In the genomic region with DNA sequence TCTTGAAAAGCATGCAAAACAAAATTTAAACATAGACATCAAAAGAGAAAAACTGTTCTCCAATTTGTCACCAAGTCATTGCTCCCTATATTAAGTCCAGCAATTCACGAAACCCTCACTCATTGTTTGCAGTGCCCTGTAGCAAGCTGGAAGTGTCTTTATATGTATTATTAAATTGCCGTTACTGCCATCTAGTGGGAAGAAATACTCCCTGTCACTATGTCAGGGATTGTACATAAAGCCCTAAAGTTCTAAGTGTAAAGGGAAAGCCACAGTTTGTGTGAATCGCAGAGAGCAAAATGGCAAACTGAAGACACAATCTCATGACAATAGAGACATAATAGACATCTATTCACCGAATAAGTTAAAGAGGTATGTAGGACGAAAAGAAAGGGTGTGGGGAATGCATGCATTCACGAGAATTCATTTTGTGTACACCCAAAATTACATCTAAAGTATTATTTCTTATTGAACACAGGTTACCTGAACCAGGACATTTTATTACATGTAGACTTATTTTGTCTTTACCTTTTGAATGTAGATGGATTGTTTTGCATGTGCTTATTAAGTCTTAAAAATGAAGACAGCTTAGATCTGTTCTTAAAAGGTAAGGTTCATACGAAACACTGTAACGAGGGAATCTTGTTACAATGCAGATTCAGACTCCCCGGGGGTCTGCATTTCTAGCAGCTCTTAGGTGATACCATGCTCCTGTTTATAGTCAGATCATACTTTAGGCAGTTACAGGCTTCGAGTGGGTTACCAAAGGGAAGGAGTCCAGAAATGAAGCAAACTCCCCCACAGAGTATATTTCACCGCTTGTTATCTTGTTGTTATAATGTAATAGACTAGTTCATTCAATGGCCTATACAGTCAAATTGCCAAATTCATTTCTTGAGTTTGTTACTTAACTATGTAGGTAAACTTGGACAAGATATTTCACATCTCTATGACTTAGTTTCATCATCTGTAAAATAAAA, we compare ENCODE assay signal across 1 cellular context.
TF ChIP-seq lines count a peak whose summit lies in the region.

No MANE protein-coding gene starts in this region.

TF ChIP-seq in HepG2, 621 proteins besides CTCF, POLR2A, EP300 and RAD21 (continued from another document):
- TF ChIP-seq, protein P1, sequence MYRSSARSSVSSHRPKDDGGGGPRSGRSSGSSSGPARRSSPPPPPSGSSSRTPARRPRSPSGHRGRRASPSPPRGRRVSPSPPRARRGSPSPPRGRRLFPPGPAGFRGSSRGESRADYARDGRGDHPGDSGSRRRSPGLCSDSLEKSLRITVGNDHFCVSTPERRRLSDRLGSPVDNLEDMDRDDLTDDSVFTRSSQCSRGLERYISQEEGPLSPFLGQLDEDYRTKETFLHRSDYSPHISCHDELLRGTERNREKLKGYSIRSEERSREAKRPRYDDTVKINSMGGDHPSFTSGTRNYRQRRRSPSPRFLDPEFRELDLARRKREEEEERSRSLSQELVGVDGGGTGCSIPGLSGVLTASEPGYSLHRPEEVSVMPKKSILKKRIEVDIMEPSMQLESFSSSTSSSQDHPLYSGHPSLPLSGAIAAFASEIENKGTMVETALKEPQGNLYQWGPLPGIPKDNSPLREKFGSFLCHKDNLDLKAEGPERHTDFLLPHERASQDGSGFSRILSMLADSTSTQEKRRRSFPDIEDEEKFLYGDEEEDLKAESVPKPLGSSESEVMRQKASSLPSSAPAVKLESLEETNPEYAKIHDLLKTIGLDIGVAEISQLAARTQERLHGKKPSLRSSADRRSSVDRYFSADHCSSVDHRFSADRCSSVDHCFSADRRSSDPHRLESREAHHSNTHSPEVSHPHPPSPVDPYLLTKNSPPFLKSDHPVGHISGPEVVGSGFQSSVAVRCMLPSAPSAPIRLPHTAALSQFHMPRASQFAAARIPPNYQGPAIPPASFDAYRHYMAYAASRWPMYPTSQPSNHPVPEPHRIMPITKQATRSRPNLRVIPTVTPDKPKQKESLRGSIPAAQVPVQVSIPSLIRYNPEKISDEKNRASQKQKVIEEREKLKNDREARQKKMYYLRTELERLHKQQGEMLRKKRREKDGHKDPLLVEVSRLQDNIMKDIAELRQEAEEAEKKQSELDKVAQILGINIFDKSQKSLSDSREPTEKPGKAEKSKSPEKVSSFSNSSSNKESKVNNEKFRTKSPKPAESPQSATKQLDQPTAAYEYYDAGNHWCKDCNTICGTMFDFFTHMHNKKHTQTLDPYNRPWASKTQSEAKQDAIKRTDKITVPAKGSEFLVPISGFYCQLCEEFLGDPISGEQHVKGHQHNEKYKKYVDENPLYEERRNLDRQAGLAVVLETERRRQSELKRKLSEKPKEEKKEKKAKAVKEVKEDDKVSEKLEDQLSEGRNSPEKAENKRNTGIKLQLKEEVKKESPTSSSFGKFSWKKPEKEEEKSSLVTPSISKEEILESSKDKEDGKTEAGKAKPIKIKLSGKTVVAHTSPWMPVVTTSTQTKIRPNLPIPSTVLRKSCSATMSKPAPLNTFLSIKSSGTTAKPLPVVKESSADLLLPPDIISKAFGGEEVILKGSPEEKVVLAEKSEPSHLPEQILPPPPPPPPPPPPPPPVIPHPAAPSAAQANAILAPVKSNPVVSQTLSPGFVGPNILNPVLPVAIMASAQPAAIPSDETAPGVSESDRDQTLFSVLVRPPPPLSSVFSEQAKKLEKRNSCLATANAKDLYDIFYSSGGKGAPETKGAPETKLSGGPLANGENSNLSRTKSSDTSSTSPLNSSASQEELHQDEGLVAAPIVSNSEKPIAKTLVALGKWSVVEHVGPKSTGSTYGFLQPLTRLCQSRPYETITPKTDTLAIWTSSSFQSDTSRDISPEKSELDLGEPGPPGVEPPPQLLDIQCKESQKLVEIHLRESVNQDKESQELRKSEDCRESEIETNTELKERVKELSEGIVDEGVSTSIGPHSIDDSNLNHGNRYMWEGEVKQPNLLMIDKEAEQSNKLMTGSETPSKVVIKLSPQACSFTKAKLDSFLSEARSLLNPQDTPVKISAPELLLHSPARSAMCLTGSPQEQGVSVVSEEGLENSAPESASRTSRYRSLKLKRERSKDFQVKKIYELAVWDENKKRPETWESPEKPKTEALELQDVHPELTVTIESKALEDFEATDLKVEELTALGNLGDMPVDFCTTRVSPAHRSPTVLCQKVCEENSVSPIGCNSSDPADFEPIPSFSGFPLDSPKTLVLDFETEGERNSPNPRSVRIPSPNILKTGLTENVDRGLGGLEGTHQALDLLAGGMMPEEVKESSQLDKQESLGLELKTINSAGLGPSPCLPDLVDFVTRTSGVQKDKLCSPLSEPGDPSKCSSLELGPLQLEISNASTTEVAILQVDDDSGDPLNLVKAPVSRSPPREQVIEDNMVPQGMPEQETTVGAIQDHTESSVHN (CRISPR knock-in tag; IDR thresholded peaks at IDR 0.05): no peak
- no peak for TF ChIP-seq POLR2AphosphoS5 (IDR thresholded peaks at IDR 0.05; ENCODE audit: low read depth, low read length)
- TF ChIP-seq ZNF790 (CRISPR knock-in tag; IDR thresholded peaks at IDR 0.05; ENCODE audit: borderline replicate concordance): no peak
- TF ChIP-seq, protein P2, sequence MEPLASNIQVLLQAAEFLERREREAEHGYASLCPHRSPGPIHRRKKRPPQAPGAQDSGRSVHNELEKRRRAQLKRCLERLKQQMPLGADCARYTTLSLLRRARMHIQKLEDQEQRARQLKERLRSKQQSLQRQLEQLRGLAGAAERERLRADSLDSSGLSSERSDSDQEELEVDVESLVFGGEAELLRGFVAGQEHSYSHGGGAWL (CRISPR knock-in tag; IDR thresholded peaks at IDR 0.05): no peak
- no peak for TF ChIP-seq ZFP41 (CRISPR knock-in tag; IDR thresholded peaks at IDR 0.05; ENCODE audit: borderline replicate concordance)
- TF ChIP-seq, protein P3, sequence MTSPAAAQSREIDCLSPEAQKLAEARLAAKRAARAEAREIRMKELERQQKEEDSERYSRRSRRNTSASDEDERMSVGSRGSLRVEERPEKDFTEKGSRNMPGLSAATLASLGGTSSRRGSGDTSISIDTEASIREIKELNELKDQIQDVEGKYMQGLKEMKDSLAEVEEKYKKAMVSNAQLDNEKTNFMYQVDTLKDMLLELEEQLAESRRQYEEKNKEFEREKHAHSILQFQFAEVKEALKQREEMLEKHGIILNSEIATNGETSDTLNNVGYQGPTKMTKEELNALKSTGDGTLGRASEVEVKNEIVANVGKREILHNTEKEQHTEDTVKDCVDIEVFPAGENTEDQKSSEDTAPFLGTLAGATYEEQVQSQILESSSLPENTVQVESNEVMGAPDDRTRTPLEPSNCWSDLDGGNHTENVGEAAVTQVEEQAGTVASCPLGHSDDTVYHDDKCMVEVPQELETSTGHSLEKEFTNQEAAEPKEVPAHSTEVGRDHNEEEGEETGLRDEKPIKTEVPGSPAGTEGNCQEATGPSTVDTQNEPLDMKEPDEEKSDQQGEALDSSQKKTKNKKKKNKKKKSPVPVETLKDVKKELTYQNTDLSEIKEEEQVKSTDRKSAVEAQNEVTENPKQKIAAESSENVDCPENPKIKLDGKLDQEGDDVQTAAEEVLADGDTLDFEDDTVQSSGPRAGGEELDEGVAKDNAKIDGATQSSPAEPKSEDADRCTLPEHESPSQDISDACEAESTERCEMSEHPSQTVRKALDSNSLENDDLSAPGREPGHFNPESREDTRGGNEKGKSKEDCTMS (CRISPR knock-in tag; conservative IDR thresholded peaks at IDR 0.05): no peak
- TF ChIP-seq CCAR2 (optimal IDR thresholded peaks at IDR 0.05; ENCODE audit: low read depth, low read length): no peak
- TF ChIP-seq ZNF331 (CRISPR knock-in tag; IDR thresholded peaks at IDR 0.05): no peak
- TF ChIP-seq, protein P4, sequence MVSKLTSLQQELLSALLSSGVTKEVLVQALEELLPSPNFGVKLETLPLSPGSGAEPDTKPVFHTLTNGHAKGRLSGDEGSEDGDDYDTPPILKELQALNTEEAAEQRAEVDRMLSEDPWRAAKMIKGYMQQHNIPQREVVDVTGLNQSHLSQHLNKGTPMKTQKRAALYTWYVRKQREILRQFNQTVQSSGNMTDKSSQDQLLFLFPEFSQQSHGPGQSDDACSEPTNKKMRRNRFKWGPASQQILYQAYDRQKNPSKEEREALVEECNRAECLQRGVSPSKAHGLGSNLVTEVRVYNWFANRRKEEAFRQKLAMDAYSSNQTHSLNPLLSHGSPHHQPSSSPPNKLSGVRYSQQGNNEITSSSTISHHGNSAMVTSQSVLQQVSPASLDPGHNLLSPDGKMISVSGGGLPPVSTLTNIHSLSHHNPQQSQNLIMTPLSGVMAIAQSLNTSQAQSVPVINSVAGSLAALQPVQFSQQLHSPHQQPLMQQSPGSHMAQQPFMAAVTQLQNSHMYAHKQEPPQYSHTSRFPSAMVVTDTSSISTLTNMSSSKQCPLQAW (CRISPR knock-in tag; IDR thresholded peaks at IDR 0.05): no peak
- TF ChIP-seq ZNF296 (CRISPR knock-in tag; conservative IDR thresholded peaks at IDR 0.05): no peak
- no peak for TF ChIP-seq ZNF562 (CRISPR knock-in tag; IDR thresholded peaks at IDR 0.05; ENCODE audit: borderline replicate concordance)
- no peak for TF ChIP-seq FOSL2 (CRISPR knock-in tag; IDR thresholded peaks at IDR 0.05)
- TF ChIP-seq ZSCAN29 (CRISPR knock-in tag; conservative IDR thresholded peaks at IDR 0.05): no peak
- TF ChIP-seq SMC3 (IDR thresholded peaks at IDR 0.05; ENCODE audit: low read length): peak; percentile 59
- TF ChIP-seq RNF2 (conservative IDR thresholded peaks at IDR 0.05; ENCODE audit: low read depth): no peak
- TF ChIP-seq, protein P5, sequence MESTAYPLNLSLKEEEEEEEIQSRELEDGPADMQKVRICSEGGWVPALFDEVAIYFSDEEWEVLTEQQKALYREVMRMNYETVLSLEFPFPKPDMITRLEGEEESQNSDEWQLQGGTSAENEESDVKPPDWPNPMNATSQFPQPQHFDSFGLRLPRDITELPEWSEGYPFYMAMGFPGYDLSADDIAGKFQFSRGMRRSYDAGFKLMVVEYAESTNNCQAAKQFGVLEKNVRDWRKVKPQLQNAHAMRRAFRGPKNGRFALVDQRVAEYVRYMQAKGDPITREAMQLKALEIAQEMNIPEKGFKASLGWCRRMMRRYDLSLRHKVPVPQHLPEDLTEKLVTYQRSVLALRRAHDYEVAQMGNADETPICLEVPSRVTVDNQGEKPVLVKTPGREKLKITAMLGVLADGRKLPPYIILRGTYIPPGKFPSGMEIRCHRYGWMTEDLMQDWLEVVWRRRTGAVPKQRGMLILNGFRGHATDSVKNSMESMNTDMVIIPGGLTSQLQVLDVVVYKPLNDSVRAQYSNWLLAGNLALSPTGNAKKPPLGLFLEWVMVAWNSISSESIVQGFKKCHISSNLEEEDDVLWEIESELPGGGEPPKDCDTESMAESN (CRISPR knock-in tag; conservative IDR thresholded peaks at IDR 0.05): no peak
